Comparison of ENCODE assay signal across 1 cellular context in genomic region chr10:103916901-103917300, GRCh38.
TF ChIP-seq lines count a peak whose summit lies in the region.

No MANE protein-coding gene starts in this region.

TF ChIP-seq in H1, 55 proteins besides CTCF, POLR2A, EP300 and RAD21:
- TF ChIP-seq CEBPB (IDR thresholded peaks at IDR 0.05; ENCODE audit: low read depth, low read length) (no peak), EGR1 (IDR thresholded peaks at IDR 0.05; ENCODE audit: borderline replicate concordance, low read depth, low read length) (no peak), NANOG (IDR thresholded peaks at IDR 0.05; ENCODE audit: insufficient read depth, low read depth, low read length, poor library complexity, severe bottlenecking) (no peak), POU5F1 (IDR thresholded peaks at IDR 0.05; ENCODE audit: low read depth, low read length) (no peak), PHF8 (conservative IDR thresholded peaks at IDR 0.05; ENCODE audit: low read depth, low read length) (no peak), SRF (IDR thresholded peaks at IDR 0.05; ENCODE audit: low read depth, low read length) (no peak), TCF12 (IDR thresholded peaks at IDR 0.05; ENCODE audit: low read depth, low read length) (no peak), ATF3 (IDR thresholded peaks at IDR 0.05; ENCODE audit: insufficient read depth, low read depth, low read length) (no peak), MAFK (IDR thresholded peaks at IDR 0.05; ENCODE audit: low read depth, low read length) (no peak), SAP30 (IDR thresholded peaks at IDR 0.05; ENCODE audit: insufficient read depth, insufficient replicate concordance, low read length) (no peak), ATF2 (IDR thresholded peaks at IDR 0.05; ENCODE audit: low read length) (no peak), ZNF274 (IDR thresholded peaks at IDR 0.05; ENCODE audit: borderline replicate concordance, extremely low read depth, low read length) (no peak)
